In genomic region chr17:80416260-80416939, GRCh38 we compare ENCODE assay signal across 9 cellular contexts. TPM values are rescaled to one million over a fixed set of nuclear protein-coding genes. Genes with fewer than 3 reads are reported as not detected.
DNase-seq lines count a peak whose midpoint lies in the region; ATAC-seq and TF ChIP-seq lines count a peak whose summit lies in the region.
"Had no signal": no experiment of that assay in that cellular context is flagged by ENCODE, and none has a peak within 500 bp of the region (broad histone marks: within the 10 kb centered on the region; RNA-seq: fewer than 3 reads in every experiment).

No MANE protein-coding gene starts in this region.

- no peaks in the 10 kb centered on the region for H3K9me3 ChIP-seq in BLaER1 treated with 17β-estradiol and CSF1 and Interleukin-3, amounts not matched to agents 10 nM and 100 nM (replicated peaks in 1 of 11)
- H3K9me3 ChIP-seq in neural cell (ENCODE audit: low read length) = no peaks in the 10 kb centered on the region
- H3K9me3 ChIP-seq in uterus = no peaks in the 10 kb centered on the region

- no peak for DNase-seq in LNCaP clone FGC (ENCODE audit: low read depth)
- no peak for DNase-seq in inferior parietal cortex (ENCODE audit: extremely low spot score)
- DNase-seq in stimulated activated CD8-positive, alpha-beta memory T cell treated with anti-CD3 and anti-CD28 coated beads, Interleukin-4, amount 100 ng/mL, for 48 hours = no peak
- no peak for DNase-seq in uterus
- DNase-seq: NCI-H526 had no signal

- TF ChIP-seq CTCF in LNCaP clone FGC (IDR thresholded peaks at IDR 0.05; ENCODE audit: control insufficient read depth, extremely low read depth, insufficient read depth) (no peak), neural cell (IDR thresholded peaks at IDR 0.05; ENCODE audit: poor library complexity, severe bottlenecking) (no peak), uterus (IDR thresholded peaks at IDR 0.05) (no peak)

- no peaks in the 10 kb centered on the region for H3K9me3 Mint-ChIP-seq in dendritic cell treated with granulocyte-macrophage colony-stimulating factor and Interleukin-4, amounts not matched to agents 40 ng/mL and 50 ng/mL, for 4 days

- no peak for TF ChIP-seq POLR2A in uterus (IDR thresholded peaks at IDR 0.05)

- H3F3A ChIP-seq in neural cell (ENCODE audit: insufficient read depth, low read length, poor library complexity, severe bottlenecking) = no peaks in the 10 kb centered on the region

- H4K20me1 ChIP-seq in BLaER1 treated with 17β-estradiol and CSF1 and Interleukin-3, amounts not matched to agents 10 nM and 100 nM = peaks cover 0 to 40% (median 0%) of the 10 kb centered on the region in 11 experiments; a peak in 11 of 22 replicates
- no peaks in the 10 kb centered on the region for H4K20me1 ChIP-seq in neural cell (ENCODE audit: insufficient read depth)

- peak overlapping the region in 5 of 11 experiments; percentile 80 to 92 (median 88); a peak in 9 of 22 replicates for H3K9ac ChIP-seq in BLaER1 treated with 17β-estradiol and CSF1 and Interleukin-3, amounts not matched to agents 10 nM and 100 nM
- H3K9ac ChIP-seq in neural cell (ENCODE audit: low read length) = peak overlapping the region; percentile 97

- ATAC-seq in GM18907 (IDR thresholded peaks at IDR 0.05; ENCODE audit: unreplicated experiment) = no peak

- H3K27me3 ChIP-seq in BLaER1 treated with 17β-estradiol and CSF1 and Interleukin-3, amounts not matched to agents 10 nM and 100 nM = peaks cover 16 to 45% (median 37%) of the 10 kb centered on the region in 11 experiments
- no peaks in the 10 kb centered on the region for H3K27me3 ChIP-seq in neural cell (ENCODE audit: insufficient read depth, low read depth, low read length)
- H3K27me3 ChIP-seq in uterus = no peaks in the 10 kb centered on the region

- peaks cover 0 to 30% (median 12%) of the 10 kb centered on the region in 11 experiments; a peak in 14 of 22 replicates for H3K36me3 ChIP-seq in BLaER1 treated with 17β-estradiol and CSF1 and Interleukin-3, amounts not matched to agents 10 nM and 100 nM
- H3K36me3 ChIP-seq in neural cell (ENCODE audit: insufficient read depth, low read length) = no peaks in the 10 kb centered on the region
- no peaks in the 10 kb centered on the region for H3K36me3 ChIP-seq in uterus

- no peak overlapping the region for H3K27ac ChIP-seq in BLaER1 treated with 17β-estradiol and CSF1 and Interleukin-3, amounts not matched to agents 10 nM and 100 nM
- H3K27ac ChIP-seq in neural cell (ENCODE audit: low read length) (no peak overlapping the region), uterus (no peak overlapping the region)

- H3K4me3 ChIP-seq in BLaER1 treated with 17β-estradiol and CSF1 and Interleukin-3, amounts not matched to agents 10 nM and 100 nM = peak overlapping the region in 9 of 10 experiments; percentile 72 to 94 (median 82); a peak in 17 of 20 replicates
- H3K4me3 ChIP-seq in LNCaP clone FGC (ENCODE audit: low read depth, low read length) (peak overlapping the region; percentile 75), neural cell (ENCODE audit: low read length) (peak overlapping the region; percentile 71), uterus (peak overlapping the region in 1 of 2 donors; percentile 82)

- H3K4me1 Mint-ChIP-seq in dendritic cell treated with granulocyte-macrophage colony-stimulating factor and Interleukin-4, amounts not matched to agents 40 ng/mL and 50 ng/mL, for 4 days (ENCODE audit: low read depth) = peaks cover 38% of the 10 kb centered on the region

- H3K4me1 ChIP-seq in BLaER1 treated with 17β-estradiol and CSF1 and Interleukin-3, amounts not matched to agents 10 nM and 100 nM = peaks cover 13 to 28% (median 18%) of the 10 kb centered on the region in 10 experiments
- H3K4me1 ChIP-seq in uterus = peaks cover 4 to 7% of the 10 kb centered on the region in 2 donors

- H3K36me3 Mint-ChIP-seq in dendritic cell treated with granulocyte-macrophage colony-stimulating factor and Interleukin-4, amounts not matched to agents 40 ng/mL and 50 ng/mL, for 4 days (ENCODE audit: low read depth) = peaks cover 50% of the 10 kb centered on the region

- H3K4me3 Mint-ChIP-seq in dendritic cell treated with granulocyte-macrophage colony-stimulating factor and Interleukin-4, amounts not matched to agents 40 ng/mL and 50 ng/mL, for 4 days = peak overlapping the region; percentile 89

- H3K9me2 ChIP-seq in neural cell (ENCODE audit: insufficient read depth, low read length) = no peaks in the 10 kb centered on the region

- TF ChIP-seq RAD21 in neural cell (conservative IDR thresholded peaks at IDR 0.05) = no peak

- no peak overlapping the region for H2AFZ ChIP-seq in neural cell (ENCODE audit: low read depth, low read length)

- no peak for TF ChIP-seq EP300 in neural cell (conservative IDR thresholded peaks at IDR 0.05; ENCODE audit: poor library complexity, severe bottlenecking)

- peaks cover 24% of the 10 kb centered on the region for H3K79me2 ChIP-seq in neural cell (replicated peaks; ENCODE audit: insufficient read depth, low read length)

- intact Hi-C loops in dendritic cell treated with granulocyte-macrophage colony-stimulating factor and Interleukin-4, amounts not matched to agents 40 ng/mL and 50 ng/mL, for 4 days (cut with micrococcal nuclease) = no loop called here
- intact Hi-C loops in uterus (cut with DNase I; ENCODE audit: low total_unique reads) = no loop called here

- H3K27ac Mint-ChIP-seq in dendritic cell treated with granulocyte-macrophage colony-stimulating factor and Interleukin-4, amounts not matched to agents 40 ng/mL and 50 ng/mL, for 4 days = peak overlapping the region; percentile 96

- H3K27me3 Mint-ChIP-seq in dendritic cell treated with granulocyte-macrophage colony-stimulating factor and Interleukin-4, amounts not matched to agents 40 ng/mL and 50 ng/mL, for 4 days = peaks cover 22% of the 10 kb centered on the region

- H3K4me2 ChIP-seq in BLaER1 treated with 17β-estradiol and CSF1 and Interleukin-3, amounts not matched to agents 10 nM and 100 nM = peak overlapping the region; percentile 91 to 100 (median 99)
- peak overlapping the region; percentile 41 for H3K4me2 ChIP-seq in neural cell (ENCODE audit: low read length)

TF ChIP-seq in neural cell, 6 proteins besides CTCF, POLR2A, EP300 and RAD21:
- TF ChIP-seq EZH2 (IDR thresholded peaks at IDR 0.05; ENCODE audit: borderline replicate concordance, insufficient read depth, low read length, poor library complexity, severe bottlenecking) (no peak), MXI1 (conservative IDR thresholded peaks at IDR 0.05; ENCODE audit: poor library complexity, severe bottlenecking) (no peak), SMC3 (conservative IDR thresholded peaks at IDR 0.05; ENCODE audit: poor library complexity) (no peak), REST (IDR thresholded peaks at IDR 0.05; ENCODE audit: borderline replicate concordance) (no peak), POLR2AphosphoS5 (IDR thresholded peaks at IDR 0.05) (no peak), TAF1 (IDR thresholded peaks at IDR 0.05; ENCODE audit: low read depth) (no peak)

RNA-seq across cellular contexts. Expression of gene ENDOV, which starts 1.4 kb away (rescaled TPM):
- 31.2 and 40.6 TPM in 2 replicates for polyA plus RNA-seq in neural cell
- polyA minus RNA-seq in neural cell = 25.8 and 33.1 TPM in 2 replicates
- 10 to 100 TPM in 3 of 4 donors, 1 to 10 TPM in 1; 9.5 to 33.3 (median 18.5) TPM for total RNA-seq in uterus
